In genomic region chr11:64225608-64226506, GRCh38 we compare ENCODE assay signal across 8 cellular contexts. TPM values are rescaled to one million over a fixed set of nuclear protein-coding genes. Genes with fewer than 3 reads are reported as not detected.
A peak's percentile ranks its signal among the peaks of the same experiment; 100 is the strongest.
DNase-seq lines count a peak whose midpoint lies in the region; ATAC-seq and TF ChIP-seq lines count a peak whose summit lies in the region.

A gene with protein sequence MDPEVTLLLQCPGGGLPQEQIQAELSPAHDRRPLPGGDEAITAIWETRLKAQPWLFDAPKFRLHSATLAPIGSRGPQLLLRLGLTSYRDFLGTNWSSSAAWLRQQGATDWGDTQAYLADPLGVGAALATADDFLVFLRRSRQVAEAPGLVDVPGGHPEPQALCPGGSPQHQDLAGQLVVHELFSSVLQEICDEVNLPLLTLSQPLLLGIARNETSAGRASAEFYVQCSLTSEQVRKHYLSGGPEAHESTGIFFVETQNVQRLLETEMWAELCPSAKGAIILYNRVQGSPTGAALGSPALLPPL (plus strand): TSS chr11:64226274. CDS start chr11:64226653, 379 bp downstream.
Gene TRPT1, minus strand, starts transcription at chr11:64226186. Its CDS starts 326 bp downstream, at chr11:64225860.

- peaks cover 0 to 15% of the 10 kb centered on the region in 2 donors for H3K36me3 ChIP-seq in gastroesophageal sphincter

- H3K4me3 ChIP-seq in gastroesophageal sphincter, result peak within 1 kb of the TSS; percentile 66 to 88

- 4% methylated on average over 5 of the region's 54 CpGs; no CpG with 5 or more reads in 1 of the 2 donors for WGBS in gastroesophageal sphincter (ENCODE audit: low coverage in 1 of 2), 2 donors

- H3K27ac ChIP-seq in gastroesophageal sphincter, result peak within 1 kb of the TSS; percentile 83 to 94 (median 88)
- peak within 1 kb of the TSS; percentile 96 for H3K27ac ChIP-seq in substantia nigra (ENCODE audit: low read depth, low read length, poor library complexity, severe bottlenecking)

- H3K4me1 ChIP-seq in gastroesophageal sphincter, result peaks cover 0 to 59% (median 30%) of the 10 kb centered on the region in 3 donors

- no peaks in the 10 kb centered on the region for H3K27me3 ChIP-seq in gastroesophageal sphincter

- H3K9me3 ChIP-seq in gastroesophageal sphincter, result no peaks in the 10 kb centered on the region

- ATAC-seq in GM21528 (IDR thresholded peaks at IDR 0.05; ENCODE audit: low FRiP score, unreplicated experiment) (peak; percentile 40), gastroesophageal sphincter (peak; percentile 88)

- DNase-seq in COR-L47 (lab: John Stamatoyannopoulos, UW) (peak; percentile 83), M059J (ENCODE audit: low read depth) (peak; percentile 80), SK-N-DZ (ENCODE audit: low spot score) (peak; percentile 82), nucleus accumbens (lab: John Stamatoyannopoulos, UW) (peak in 55 of 56 donors; percentile 53 to 94 (median 82)), substantia nigra (lab: John Stamatoyannopoulos, UW) (peak; percentile 47 to 93 (median 84))
- DNase-seq in activated naive CD4-positive, alpha-beta T cell treated with Interleukin-2 at 50 U/mL for 16 hours, result peak; percentile 94

- peak; percentile 88 to 92 for TF ChIP-seq POLR2A in gastroesophageal sphincter (IDR thresholded peaks at IDR 0.05)

- TF ChIP-seq EP300 in gastroesophageal sphincter (IDR thresholded peaks at IDR 0.05), result no peak

- peak in 2 of 4 experiments; percentile 20 to 56 for TF ChIP-seq CTCF in gastroesophageal sphincter (IDR thresholded peaks at IDR 0.05)

RNA-seq across cellular contexts. Expression of the first gene that starts in this region (rescaled TPM):
- 74.7 and 79.3 TPM in 2 replicates for total RNA-seq in M059J (2014; rRNA removed; shearing (Covaris generic))
- 30.1 and 33.8 TPM in 2 replicates for polyA plus RNA-seq in SK-N-DZ (2014; cell fraction: cytosol; rRNA removed)
- 72.0 and 74.4 TPM in 2 replicates for polyA plus RNA-seq in SK-N-DZ (2014; cell fraction: nucleus; rRNA removed)
- total RNA-seq in gastroesophageal sphincter, result 10 to 100 TPM; 36.8 to 53.7 (median 45.8) TPM

RNA-seq across cellular contexts. Expression of gene TRPT1, which starts in this region (rescaled TPM):
- 55.9 and 59.8 TPM in 2 replicates for total RNA-seq in M059J (2014; rRNA removed; shearing (Covaris generic))
- 65.4 and 118 TPM in 2 replicates for polyA plus RNA-seq in SK-N-DZ (2014; cell fraction: cytosol; rRNA removed)
- 120 and 166 TPM in 2 replicates for polyA plus RNA-seq in SK-N-DZ (2014; cell fraction: nucleus; rRNA removed)
- 10 to 100 TPM; 41.4 to 59.9 (median 50.3) TPM for total RNA-seq in gastroesophageal sphincter

Comparison
In these comparisons a context has a peak if more than half of its experiments do, and no peak if none do; other contexts are left out.
1. Peak in every context shown above with its lines: DNase-seq, ATAC-seq, H3K4me3 ChIP-seq and H3K27ac ChIP-seq.